In genomic region chr20:62337558-62338293, GRCh38 we compare ENCODE assay signal across 1 cellular context.
TF ChIP-seq lines count a peak whose summit lies in the region.

No MANE protein-coding gene starts in this region.

TF ChIP-seq in GM23338, 12 proteins besides CTCF, POLR2A, EP300 and RAD21 (continued from another document):
- no peak for TF ChIP-seq ZNF462 (CRISPR knock-in tag; IDR thresholded peaks at IDR 0.05)
- TF ChIP-seq STAT1 (IDR thresholded peaks at IDR 0.05; ENCODE audit: unreplicated experiment): no peak
- no peak for TF ChIP-seq CREB1 (CRISPR knock-in tag; IDR thresholded peaks at IDR 0.05; ENCODE audit: low read depth)
- TF ChIP-seq REST (IDR thresholded peaks at IDR 0.05; ENCODE audit: unreplicated experiment): no peak
- TF ChIP-seq JUNB (IDR thresholded peaks at IDR 0.05; ENCODE audit: unreplicated experiment): no peak
- no peak for TF ChIP-seq NANOG (IDR thresholded peaks at IDR 0.05; ENCODE audit: borderline replicate concordance)
- TF ChIP-seq ZNF114 (CRISPR knock-in tag; IDR thresholded peaks at IDR 0.05): no peak
- TF ChIP-seq ETS1 (IDR thresholded peaks at IDR 0.05): no peak
- no peak for TF ChIP-seq EZH2 (IDR thresholded peaks at IDR 0.05; ENCODE audit: low read depth, unreplicated experiment)
- TF ChIP-seq POLR2AphosphoS5 (IDR thresholded peaks at IDR 0.05; ENCODE audit: low read depth): no peak
